Comparison of ENCODE assay signal across 23 cellular contexts in the genomic region with DNA sequence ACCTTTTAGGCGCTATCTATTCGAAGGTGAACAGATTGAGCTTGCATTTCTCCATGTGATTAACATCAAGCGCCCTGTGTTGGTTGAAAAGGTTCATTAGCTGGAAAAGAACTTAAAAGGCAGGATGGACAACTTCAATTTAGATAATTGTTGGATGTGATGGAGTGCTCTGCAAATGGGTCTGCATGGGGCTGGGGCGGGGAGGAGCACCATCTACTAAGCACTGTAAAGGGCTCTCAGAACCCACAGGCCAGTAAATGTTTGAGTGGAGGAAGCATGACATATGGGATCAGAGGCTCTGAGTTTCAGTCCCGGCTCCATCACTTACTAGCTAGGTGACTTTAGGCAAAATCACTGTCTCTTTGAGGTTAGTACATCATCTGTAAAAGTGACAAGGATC.
"Had no signal": no experiment of that assay in that cellular context is flagged by ENCODE, and none has a peak within 500 bp of the region (broad histone marks: within the 10 kb centered on the region; RNA-seq: fewer than 3 reads in every experiment).

No MANE protein-coding gene starts in this region.

- H3K9me3 ChIP-seq: left lung, mucosa of descending colon, ovary, sigmoid colon, spleen, suprapubic skin, thoracic aorta, tibial artery, upper lobe of right lung had no signal

- ATAC-seq: left colon; left lung; mucosa of descending colon; naive thymus-derived CD4-positive, alpha-beta T cell; natural killer cell treated with Interleukin-12 subunit alpha and Interleukin-12 subunit beta and Interleukin-15 and Interleukin-18, amount 100 ng/mL, for 72 hours; right cardiac atrium; stimulated activated effector memory CD8-positive, alpha-beta T cell treated with anti-CD3 and anti-CD28 coated beads, Interleukin-12 subunit alpha, Interleukin-12 subunit beta, amount 100 ng/mL, for 72 hours; upper lobe of right lung had no signal

- H3K4me3 ChIP-seq: left lung, lung, mucosa of descending colon, ovary, sigmoid colon, spleen, suprapubic skin, thoracic aorta, tibial artery, upper lobe of right lung had no signal

- DNase-seq: hippocampal formation; kidney; left colon; left lung; mesendoderm; midbrain; mucosa of descending colon; naive thymus-derived CD4-positive, alpha-beta T cell; ovary; right cardiac atrium; sigmoid colon; small intestine; spleen; stimulated activated CD4-positive, alpha-beta T cell treated with anti-CD3 and anti-CD28 coated beads, Interleukin-4, amount 100 ng/mL, for 24 hours; stimulated activated naive CD4-positive, alpha-beta T cell; tibial artery; trophoblast cell; upper lobe of right lung had no signal

- H3K27me3 ChIP-seq: left lung, ovary, sigmoid colon, tibial artery, upper lobe of right lung had no signal

- H3K27ac ChIP-seq: left lung, ovary, sigmoid colon, spleen, suprapubic skin, thoracic aorta, tibial artery, upper lobe of right lung had no signal

- H3K36me3 ChIP-seq: left lung, ovary, sigmoid colon, spleen, suprapubic skin, thoracic aorta, tibial artery, upper lobe of right lung had no signal

- H3K4me1 ChIP-seq: left lung, sigmoid colon, suprapubic skin, tibial artery, upper lobe of right lung had no signal
